ENCODE assay signal across 8 cellular contexts in genomic region chr2:12721571-12722444, GRCh38. TPM values are rescaled to one million over a fixed set of nuclear protein-coding genes. Genes with fewer than 3 reads are reported as not detected.
DNase-seq lines count a peak whose midpoint lies in the region; ATAC-seq, FAIRE-seq and TF ChIP-seq lines count a peak whose summit lies in the region.

No MANE protein-coding gene starts in this region.

- TF ChIP-seq POLR2A in testis (IDR thresholded peaks at IDR 0.05) (no peak), H54 (IDR thresholded peaks at IDR 0.05; ENCODE audit: low read depth, low read length) (no peak)

- intact Hi-C loops in activated T-helper 1 cell treated with anti-CD3 and anti-CD28 coated beads, Interleukin-12 subunit alpha, Interleukin-12 subunit beta, Interleukin-2, Interleukin-4 antibody, amounts not matched to agents 30 ng/mL and 10 ng/mL and 1 ng/mL, durations not matched to agents 14 hours and 24 hours and 36 hours (cut with micrococcal nuclease), result no loop called here
- intact Hi-C loops in testis (cut with DNase I; ENCODE audit: low total_unique reads), result loop anchor here (10.0 kb wide), 2 partner anchors 213 to 283 kb away; no protein-coding TSS in a partner anchor

- peak overlapping the region; percentile 89 for H3K4me3 Mint-ChIP-seq in activated T-cell treated with anti-CD3 and anti-CD28 coated beads, Interleukin-2, amount 50 U/mL, for 24 hours
- H3K4me3 Mint-ChIP-seq in activated T-helper 1 cell treated with anti-CD3 and anti-CD28 coated beads, Interleukin-12 subunit alpha, Interleukin-12 subunit beta, Interleukin-2, Interleukin-4 antibody, amounts not matched to agents 30 ng/mL and 10 ng/mL and 1 ng/mL, durations not matched to agents 14 hours and 24 hours and 36 hours, result peak overlapping the region; percentile 91

- WGBS in testis, 2 donors, result 44 to 46% methylated on average over 14 of the region's 14 CpGs

- H3K36me3 ChIP-seq in testis (ENCODE audit: low read depth, missing control alignments), result no peaks in the 10 kb centered on the region

- peaks cover 42% of the 10 kb centered on the region for H3K36me3 Mint-ChIP-seq in activated T-cell treated with anti-CD3 and anti-CD28 coated beads, Interleukin-2, amount 50 U/mL, for 24 hours (ENCODE audit: low read depth)
- H3K36me3 Mint-ChIP-seq in activated T-helper 1 cell treated with anti-CD3 and anti-CD28 coated beads, Interleukin-12 subunit alpha, Interleukin-12 subunit beta, Interleukin-2, Interleukin-4 antibody, amounts not matched to agents 30 ng/mL and 10 ng/mL and 1 ng/mL, durations not matched to agents 14 hours and 24 hours and 36 hours (ENCODE audit: low read depth), result peaks cover 48% of the 10 kb centered on the region

- no peak for TF ChIP-seq CTCF in testis (IDR thresholded peaks at IDR 0.05)

- no peaks in the 10 kb centered on the region for H3K9me3 Mint-ChIP-seq in activated T-cell treated with anti-CD3 and anti-CD28 coated beads, Interleukin-2, amount 50 U/mL, for 24 hours
- H3K9me3 Mint-ChIP-seq in activated T-helper 1 cell treated with anti-CD3 and anti-CD28 coated beads, Interleukin-12 subunit alpha, Interleukin-12 subunit beta, Interleukin-2, Interleukin-4 antibody, amounts not matched to agents 30 ng/mL and 10 ng/mL and 1 ng/mL, durations not matched to agents 14 hours and 24 hours and 36 hours, result no peaks in the 10 kb centered on the region

- no peaks in the 10 kb centered on the region for H3K27me3 ChIP-seq in testis

- peaks cover 30% of the 10 kb centered on the region for H3K4me1 ChIP-seq in testis

- peak overlapping the region; percentile 85 to 95 for H3K4me3 ChIP-seq in testis

- H3K4me1 Mint-ChIP-seq in activated T-cell treated with anti-CD3 and anti-CD28 coated beads, Interleukin-2, amount 50 U/mL, for 24 hours (ENCODE audit: low read depth), result peaks cover 85% of the 10 kb centered on the region
- peaks cover 78% of the 10 kb centered on the region for H3K4me1 Mint-ChIP-seq in activated T-helper 1 cell treated with anti-CD3 and anti-CD28 coated beads, Interleukin-12 subunit alpha, Interleukin-12 subunit beta, Interleukin-2, Interleukin-4 antibody, amounts not matched to agents 30 ng/mL and 10 ng/mL and 1 ng/mL, durations not matched to agents 14 hours and 24 hours and 36 hours (ENCODE audit: low read depth)

- no peak for DNase-seq in activated T-cell treated with anti-CD3 and anti-CD28 coated beads, Interleukin-2, amount 50 U/mL, for 24 hours
- no peak for DNase-seq in activated T-cell treated with anti-CD3 and anti-CD28 coated beads, Interleukin-2, amount 50 U/mL, for 1 hour
- DNase-seq in activated T-helper 1 cell treated with anti-CD3 and anti-CD28 coated beads, Interleukin-12 subunit alpha, Interleukin-12 subunit beta, Interleukin-2, Interleukin-4 antibody, amounts not matched to agents 30 ng/mL and 10 ng/mL and 1 ng/mL, durations not matched to agents 14 hours and 24 hours and 36 hours (ENCODE audit: low spot score), result no peak
- DNase-seq in iris pigment epithelial cell (ENCODE audit: low read depth) (peak; percentile 76), testis (peak; percentile 69), OCI-M2 (lab: John Stamatoyannopoulos, UW; ENCODE audit: unreplicated experiment) (no peak), H54 (ENCODE audit: insufficient read length, low spot score) (no peak)

- peak overlapping the region; percentile 70 for H3K27ac Mint-ChIP-seq in activated T-cell treated with anti-CD3 and anti-CD28 coated beads, Interleukin-2, amount 50 U/mL, for 24 hours
- no peak overlapping the region for H3K27ac Mint-ChIP-seq in activated T-helper 1 cell treated with anti-CD3 and anti-CD28 coated beads, Interleukin-12 subunit alpha, Interleukin-12 subunit beta, Interleukin-2, Interleukin-4 antibody, amounts not matched to agents 30 ng/mL and 10 ng/mL and 1 ng/mL, durations not matched to agents 14 hours and 24 hours and 36 hours

- no peaks in the 10 kb centered on the region for H3K9me3 ChIP-seq in testis

- peak overlapping the region; percentile 75 to 96 for H3K27ac ChIP-seq in testis

- no peak for FAIRE-seq in H54 (lab: Jason Lieb, UNC)

- peaks cover 3% of the 10 kb centered on the region for H3K27me3 Mint-ChIP-seq in activated T-cell treated with anti-CD3 and anti-CD28 coated beads, Interleukin-2, amount 50 U/mL, for 24 hours
- peaks cover 9% of the 10 kb centered on the region for H3K27me3 Mint-ChIP-seq in activated T-helper 1 cell treated with anti-CD3 and anti-CD28 coated beads, Interleukin-12 subunit alpha, Interleukin-12 subunit beta, Interleukin-2, Interleukin-4 antibody, amounts not matched to agents 30 ng/mL and 10 ng/mL and 1 ng/mL, durations not matched to agents 14 hours and 24 hours and 36 hours (ENCODE audit: insufficient read depth)

- ATAC-seq in HG03521 (IDR thresholded peaks at IDR 0.05; ENCODE audit: unreplicated experiment), result no peak

RNA-seq across cellular contexts. Expression of gene TRIB2, which starts 5.1 kb away (rescaled TPM):
- 6.3 TPM in 2 replicates for total RNA-seq in activated T-helper 1 cell treated with anti-CD3 and anti-CD28 coated beads, Interleukin-12 subunit alpha, Interleukin-12 subunit beta, Interleukin-2, Interleukin-4 antibody, amounts not matched to agents 30 ng/mL and 10 ng/mL and 1 ng/mL, durations not matched to agents 14 hours and 24 hours and 36 hours
- 100 to 1,000 TPM; 189 to 190 TPM for total RNA-seq in testis
- 54.9 TPM for polyA plus RNA-seq in testis (ENCODE audit: insufficient read depth, low read depth, low replicate concordance)

Comparison
In these comparisons a context has a peak if more than half of its experiments do, and no peak if none do; other contexts are left out.
1. DNase-seq: peak in iris pigment epithelial cell (single experiment) and testis (single experiment); none in activated T-cell treated with anti-CD3 and anti-CD28 coated beads, Interleukin-2, amount 50 U/mL, for 24 hours (single experiment), activated T-cell treated with anti-CD3 and anti-CD28 coated beads, Interleukin-2, amount 50 U/mL, for 1 hour (single experiment), activated T-helper 1 cell treated with anti-CD3 and anti-CD28 coated beads, Interleukin-12 subunit alpha, Interleukin-12 subunit beta, Interleukin-2, Interleukin-4 antibody, amounts not matched to agents 30 ng/mL and 10 ng/mL and 1 ng/mL, durations not matched to agents 14 hours and 24 hours and 36 hours (single experiment), OCI-M2 (single experiment) and H54 (single experiment).
2. RNA of gene TRIB2, which starts 5.1 kb away (total RNA-seq): 189 to 190 TPM in testis; 6.3 TPM in activated T-helper 1 cell treated with anti-CD3 and anti-CD28 coated beads, Interleukin-12 subunit alpha, Interleukin-12 subunit beta, Interleukin-2, Interleukin-4 antibody, amounts not matched to agents 30 ng/mL and 10 ng/mL and 1 ng/mL, durations not matched to agents 14 hours and 24 hours and 36 hours; every median in the first group is over 10 times any median in the second.